Comparison of ENCODE assay signal across 39 cellular contexts in genomic region chr14:96370528-96370927, GRCh38. TPM values are rescaled to one million over a fixed set of nuclear protein-coding genes. Genes with fewer than 3 reads are reported as not detected.
"Had no signal": no experiment of that assay in that cellular context is flagged by ENCODE, and none has a peak within 500 bp of the region (broad histone marks: within the 10 kb centered on the region; RNA-seq: fewer than 3 reads in every experiment).

No MANE protein-coding gene starts in this region.

- H3K36me3 Mint-ChIP-seq: activated naive CD4-positive, alpha-beta T cell treated with anti-CD3 and anti-CD28 coated beads, Interleukin-2, amount 50 U/mL, for 72 hours had no signal

- H3K27ac Mint-ChIP-seq: activated naive CD4-positive, alpha-beta T cell treated with anti-CD3 and anti-CD28 coated beads for 36 hours; activated naive CD4-positive, alpha-beta T cell treated with anti-CD3 and anti-CD28 coated beads, Interleukin-2, amount 10 ng/mL, durations not matched to agents 7 days and 5 days; activated naive CD4-positive, alpha-beta T cell treated with anti-CD3 and anti-CD28 coated beads, Interleukin-2, amount 50 U/mL, for 24 hours; activated naive CD4-positive, alpha-beta T cell treated with anti-CD3 and anti-CD28 coated beads, Interleukin-2, amount 50 U/mL, for 72 hours; activated naive CD8-positive, alpha-beta T cell; activated naive CD8-positive, alpha-beta T cell treated with anti-CD3 and anti-CD28 coated beads for 36 hours; activated naive CD8-positive, alpha-beta T cell treated with anti-CD3 and anti-CD28 coated beads, Interleukin-2, amount 10 ng/mL, durations not matched to agents 7 days and 5 days; activated naive CD8-positive, alpha-beta T cell treated with anti-CD3 and anti-CD28 coated beads, Interleukin-2, amount 50 U/mL, for 24 hours; activated T-cell treated with anti-CD3 and anti-CD28 coated beads, Interleukin-2, amount 50 U/mL, for 24 hours; activated T-cell treated with anti-CD3 and anti-CD28 coated beads, Interleukin-2, amount 50 U/mL, for 72 hours; activated T-helper 1 cell treated with anti-CD3 and anti-CD28 coated beads, Interleukin-12 subunit alpha, Interleukin-12 subunit beta, Interleukin-2, Interleukin-4 antibody, amounts not matched to agents 30 ng/mL and 10 ng/mL and 1 ng/mL, durations not matched to agents 14 hours and 24 hours and 36 hours; activated T-helper 17 cell treated with anti-CD3 and anti-CD28 coated beads, Interleukin-2, amount 50 U/mL, for 72 hours; activated T-helper 2 cell treated with anti-CD3 and anti-CD28 coated beads, Interferon-gamma antibody, Interleukin-2, Interleukin-4, amounts not matched to agents 10 μg/mL and 5 μg/mL and 100 μg/mL, durations not matched to agents 14 hours and 24 hours and 36 hours had no signal

- FAIRE-seq: astrocyte, bronchial epithelial cell had no signal

- ATAC-seq: activated naive CD4-positive, alpha-beta T cell treated with anti-CD3 and anti-CD28 coated beads, Interleukin-2, amount 50 U/mL, for 72 hours; activated naive CD8-positive, alpha-beta T cell treated with anti-CD3 and anti-CD28 coated beads, Interleukin-2, amount 50 U/mL, for 24 hours; activated T-cell treated with anti-CD3 and anti-CD28 coated beads, Interleukin-2, amount 50 U/mL, for 4 hours; activated T-cell treated with anti-CD3 and anti-CD28 coated beads, Interleukin-2, amount 50 U/mL, for 72 hours; activated T-helper 17 cell treated with anti-CD3 and anti-CD28 coated beads, Interleukin-2, amount 50 U/mL, for 72 hours; body of pancreas had no signal

- H3K27ac ChIP-seq: adrenal gland, ascending aorta, body of pancreas, brain microvascular endothelial cell, breast epithelium, cardiac muscle cell had no signal

- H3K27me3 ChIP-seq: adrenal gland, ascending aorta, body of pancreas, brain microvascular endothelial cell, breast epithelium, cardiac muscle cell had no signal

- DNase-seq: activated effector memory CD4-positive, alpha-beta T cell treated with anti-CD3 and anti-CD28 coated beads, Interleukin-2, amount 50 U/mL, for 16 hours; activated effector memory CD4-positive, alpha-beta T cell treated with Interleukin-2 at 50 U/mL for 16 hours; activated gamma-delta T cell; activated gamma-delta T cell treated with Interleukin-2 at 50 U/mL for 16 hours; activated naive CD4-positive, alpha-beta T cell; activated naive CD4-positive, alpha-beta T cell treated with anti-CD3 and anti-CD28 coated beads for 36 hours; activated naive CD4-positive, alpha-beta T cell treated with anti-CD3 and anti-CD28 coated beads, Interleukin-2, amount 10 ng/mL, durations not matched to agents 7 days and 5 days; activated naive CD4-positive, alpha-beta T cell treated with anti-CD3 and anti-CD28 coated beads, Interleukin-2, amount 50 U/mL, for 16 hours; activated naive CD4-positive, alpha-beta T cell treated with Interleukin-2 at 50 U/mL for 16 hours; activated naive CD8-positive, alpha-beta T cell treated with anti-CD3 and anti-CD28 coated beads for 36 hours; activated naive CD8-positive, alpha-beta T cell treated with anti-CD3 and anti-CD28 coated beads, Interleukin-2, amount 10 ng/mL, durations not matched to agents 7 days and 5 days; activated naive CD8-positive, alpha-beta T cell treated with anti-CD3 and anti-CD28 coated beads, Interleukin-2, amount 50 U/mL, for 24 hours; activated T-cell treated with anti-CD3 and anti-CD28 coated beads, Interleukin-2, amount 50 U/mL, for 1 hour; activated T-cell treated with anti-CD3 and anti-CD28 coated beads, Interleukin-2, amount 50 U/mL, for 24 hours; activated T-cell treated with anti-CD3 and anti-CD28 coated beads, Interleukin-2, amount 50 U/mL, for 4 hours; activated T-cell treated with anti-CD3 and anti-CD28 coated beads, Interleukin-2, amount 50 U/mL, for 48 hours; activated T-cell treated with anti-CD3 and anti-CD28 coated beads, Interleukin-2, amount 50 U/mL, for 72 hours; adrenal gland; amniotic stem cell; amygdala; anterior cingulate cortex; aorta; body of pancreas; brain microvascular endothelial cell; central memory CD4-positive, alpha-beta T cell; cerebellar nuclear complex had no signal

- H3K9me3 Mint-ChIP-seq: activated naive CD4-positive, alpha-beta T cell treated with anti-CD3 and anti-CD28 coated beads, Interleukin-2, amount 10 ng/mL, durations not matched to agents 7 days and 5 days; activated naive CD4-positive, alpha-beta T cell treated with anti-CD3 and anti-CD28 coated beads, Interleukin-2, amount 50 U/mL, for 24 hours; activated naive CD8-positive, alpha-beta T cell treated with anti-CD3 and anti-CD28 coated beads, Interleukin-2, amount 50 U/mL, for 24 hours; activated T-cell treated with anti-CD3 and anti-CD28 coated beads, Interleukin-2, amount 50 U/mL, for 24 hours; activated T-cell treated with anti-CD3 and anti-CD28 coated beads, Interleukin-2, amount 50 U/mL, for 72 hours; activated T-helper 1 cell treated with anti-CD3 and anti-CD28 coated beads, Interleukin-12 subunit alpha, Interleukin-12 subunit beta, Interleukin-2, Interleukin-4 antibody, amounts not matched to agents 30 ng/mL and 10 ng/mL and 1 ng/mL, durations not matched to agents 14 hours and 24 hours and 36 hours; activated T-helper 17 cell treated with anti-CD3 and anti-CD28 coated beads, Interleukin-2, amount 50 U/mL, for 72 hours; activated T-helper 2 cell treated with anti-CD3 and anti-CD28 coated beads, Interferon-gamma antibody, Interleukin-2, Interleukin-4, amounts not matched to agents 10 μg/mL and 5 μg/mL and 100 μg/mL, durations not matched to agents 14 hours and 24 hours and 36 hours; central memory CD8-positive, alpha-beta T cell had no signal

- H3K4me1 ChIP-seq: adrenal gland, ascending aorta, breast epithelium had no signal

- H3K4me3 Mint-ChIP-seq: activated naive CD4-positive, alpha-beta T cell treated with anti-CD3 and anti-CD28 coated beads for 36 hours; activated naive CD4-positive, alpha-beta T cell treated with anti-CD3 and anti-CD28 coated beads, Interleukin-2, amount 10 ng/mL, durations not matched to agents 7 days and 5 days; activated naive CD4-positive, alpha-beta T cell treated with anti-CD3 and anti-CD28 coated beads, Interleukin-2, amount 50 U/mL, for 24 hours; activated naive CD8-positive, alpha-beta T cell; activated naive CD8-positive, alpha-beta T cell treated with anti-CD3 and anti-CD28 coated beads for 36 hours; activated naive CD8-positive, alpha-beta T cell treated with anti-CD3 and anti-CD28 coated beads, Interleukin-2, amount 10 ng/mL, durations not matched to agents 7 days and 5 days; activated naive CD8-positive, alpha-beta T cell treated with anti-CD3 and anti-CD28 coated beads, Interleukin-2, amount 50 U/mL, for 24 hours; activated T-cell treated with anti-CD3 and anti-CD28 coated beads, Interleukin-2, amount 50 U/mL, for 24 hours; activated T-cell treated with anti-CD3 and anti-CD28 coated beads, Interleukin-2, amount 50 U/mL, for 4 hours; activated T-cell treated with anti-CD3 and anti-CD28 coated beads, Interleukin-2, amount 50 U/mL, for 72 hours; activated T-helper 1 cell treated with anti-CD3 and anti-CD28 coated beads, Interleukin-12 subunit alpha, Interleukin-12 subunit beta, Interleukin-2, Interleukin-4 antibody, amounts not matched to agents 30 ng/mL and 10 ng/mL and 1 ng/mL, durations not matched to agents 14 hours and 24 hours and 36 hours; activated T-helper 17 cell treated with anti-CD3 and anti-CD28 coated beads, Interleukin-2, amount 50 U/mL, for 72 hours; brain; central memory CD8-positive, alpha-beta T cell had no signal

- H3K9me3 ChIP-seq: adrenal gland, ascending aorta, body of pancreas, breast epithelium had no signal

- H3K4me3 ChIP-seq: adrenal gland, ascending aorta, body of pancreas, breast epithelium, cardiac muscle cell had no signal

- H3K36me3 ChIP-seq: adrenal gland, ascending aorta, brain microvascular endothelial cell, breast epithelium, cardiac muscle cell had no signal

- H3K27me3 Mint-ChIP-seq: activated naive CD4-positive, alpha-beta T cell treated with anti-CD3 and anti-CD28 coated beads, Interleukin-2, amount 10 ng/mL, durations not matched to agents 7 days and 5 days; activated naive CD4-positive, alpha-beta T cell treated with anti-CD3 and anti-CD28 coated beads, Interleukin-2, amount 50 U/mL, for 24 hours; activated naive CD8-positive, alpha-beta T cell; activated naive CD8-positive, alpha-beta T cell treated with anti-CD3 and anti-CD28 coated beads for 36 hours; activated naive CD8-positive, alpha-beta T cell treated with anti-CD3 and anti-CD28 coated beads, Interleukin-2, amount 10 ng/mL, durations not matched to agents 7 days and 5 days; activated naive CD8-positive, alpha-beta T cell treated with anti-CD3 and anti-CD28 coated beads, Interleukin-2, amount 50 U/mL, for 24 hours; activated T-cell treated with anti-CD3 and anti-CD28 coated beads, Interleukin-2, amount 50 U/mL, for 24 hours; activated T-helper 17 cell treated with anti-CD3 and anti-CD28 coated beads, Interleukin-2, amount 50 U/mL, for 72 hours; brain; central memory CD8-positive, alpha-beta T cell had no signal

RNA-seq across cellular contexts. Expression of gene AK7, which starts 21.4 kb away (rescaled TPM):
- total RNA-seq: ascending aorta had no signal
